8 cellular contexts compared by ENCODE assay signal in genomic region chr19:49877879-49878743, GRCh38. TPM values are rescaled to one million over a fixed set of nuclear protein-coding genes. Genes with fewer than 3 reads are reported as not detected.
A peak's percentile ranks its signal among the peaks of the same experiment; 100 is the strongest.
DNase-seq lines count a peak whose midpoint lies in the region; ATAC-seq, FAIRE-seq and TF ChIP-seq lines count a peak whose summit lies in the region.

No MANE protein-coding gene starts in this region.

- peak overlapping the region; percentile 84 for H2AFZ ChIP-seq in astrocyte (ENCODE audit: low read depth, low read length)

- peaks cover 16% of the 10 kb centered on the region for H3K36me3 Mint-ChIP-seq in astrocyte (ENCODE audit: low read depth, unreplicated experiment)

- no peak overlapping the region for H3K4me3 Mint-ChIP-seq in astrocyte (ENCODE audit: unreplicated experiment)

- H3K27ac ChIP-seq in astrocyte (ENCODE audit: low read depth, low read length), result peak overlapping the region; percentile 100

- peak overlapping the region; percentile 99 for H3K9ac ChIP-seq in astrocyte (ENCODE audit: low read length)

- peak overlapping the region; percentile 88 for H3K4me3 ChIP-seq in astrocyte (ENCODE audit: insufficient read depth, low read depth, low read length)

- H4K20me1 ChIP-seq in astrocyte (ENCODE audit: insufficient read depth, low read length), result peaks cover 5% of the 10 kb centered on the region

- FAIRE-seq in astrocyte (lab: Jason Lieb, UNC), result no peak

- H3K9me3 ChIP-seq in astrocyte (ENCODE audit: insufficient read depth, low read depth, low read length), result peaks cover 6% of the 10 kb centered on the region

- no peaks in the 10 kb centered on the region for H3K9me3 Mint-ChIP-seq in astrocyte (ENCODE audit: unreplicated experiment)

- DNase-seq in NCI-H146 (lab: John Stamatoyannopoulos, UW) (peak; percentile 99), T-helper 1 cell (peak; percentile 98 to 99 (median 98)), astrocyte (ENCODE audit: low read depth) (peak; percentile 91), hepatic stellate cell (ENCODE audit: low spot score) (peak; percentile 98), renal cortical epithelial cell (ENCODE audit: low read depth) (peak; percentile 87), retina (no peak)

- TF ChIP-seq CTCF in astrocyte (IDR thresholded peaks at IDR 0.05; ENCODE audit: insufficient read depth, low read depth, low read length), result no peak

- H3K4me1 Mint-ChIP-seq in astrocyte (ENCODE audit: low read depth, unreplicated experiment), result peaks cover 3% of the 10 kb centered on the region

- H3K4me1 ChIP-seq in astrocyte (ENCODE audit: insufficient read depth, low read length), result peaks cover 20% of the 10 kb centered on the region

- H3K4me2 ChIP-seq in astrocyte (ENCODE audit: low read length), result peak overlapping the region; percentile 93

- H3K36me3 ChIP-seq in astrocyte (ENCODE audit: insufficient read depth, low read length), result peaks cover 5% of the 10 kb centered on the region

- no peak overlapping the region for H3K27ac Mint-ChIP-seq in astrocyte (ENCODE audit: unreplicated experiment)

- no peaks in the 10 kb centered on the region for H3K27me3 ChIP-seq in astrocyte (ENCODE audit: insufficient read depth, low read length)

- H3K27me3 Mint-ChIP-seq in astrocyte (ENCODE audit: low read depth, unreplicated experiment), result no peaks in the 10 kb centered on the region

- peaks cover 41% of the 10 kb centered on the region for H3K79me2 ChIP-seq in astrocyte (ENCODE audit: insufficient read depth, low read length)

- peak; percentile 48 for ATAC-seq in GM18502 (IDR thresholded peaks at IDR 0.05; ENCODE audit: poor library complexity, unreplicated experiment)
- peak; percentile 35 for ATAC-seq in HG02884 (IDR thresholded peaks at IDR 0.05; ENCODE audit: unreplicated experiment)

RNA-seq across cellular contexts. Expression of gene TBC1D17, which starts 0.6 kb away (rescaled TPM):
- total RNA-seq in astrocyte (29.1 and 32.2 TPM in 2 replicates), renal cortical epithelial cell (12.1 and 13.7 TPM in 2 replicates)

RNA-seq across cellular contexts. Expression of gene AKT1S1, which starts 1.0 kb away (rescaled TPM):
- total RNA-seq in astrocyte (104 and 116 TPM in 2 replicates), renal cortical epithelial cell (3.5 and 10.8 TPM in 2 replicates)

RNA-seq across cellular contexts. Expression of gene PNKP, which starts 10.7 kb away (rescaled TPM):
- total RNA-seq in astrocyte, result 49.1 and 54.8 TPM in 2 replicates
- 30.5 and 36.3 TPM in 2 replicates for total RNA-seq in renal cortical epithelial cell

RNA-seq across cellular contexts. Expression of gene IL4I1, which starts 18.6 kb away (rescaled TPM):
- total RNA-seq in astrocyte, result 0.27 and 0.50 TPM in 2 replicates
- 4.9 and 25.7 TPM in 2 replicates for total RNA-seq in renal cortical epithelial cell

RNA-seq across cellular contexts. Expression of gene PTOV1, which starts 27.2 kb away (rescaled TPM):
- total RNA-seq in astrocyte (162 and 172 TPM in 2 replicates), renal cortical epithelial cell (28.3 and 106 TPM in 2 replicates)
